2 cellular contexts compared by ENCODE assay signal in genomic region chr9:38019731-38020130, GRCh38.
TF ChIP-seq lines count a peak whose summit lies in the region.

No MANE protein-coding gene starts in this region.

TF ChIP-seq in A549, 52 proteins besides CTCF, POLR2A, EP300 and RAD21 (continued from another document):
- no peak for TF ChIP-seq REST (IDR thresholded peaks at IDR 0.05)
- TF ChIP-seq, protein P1, sequence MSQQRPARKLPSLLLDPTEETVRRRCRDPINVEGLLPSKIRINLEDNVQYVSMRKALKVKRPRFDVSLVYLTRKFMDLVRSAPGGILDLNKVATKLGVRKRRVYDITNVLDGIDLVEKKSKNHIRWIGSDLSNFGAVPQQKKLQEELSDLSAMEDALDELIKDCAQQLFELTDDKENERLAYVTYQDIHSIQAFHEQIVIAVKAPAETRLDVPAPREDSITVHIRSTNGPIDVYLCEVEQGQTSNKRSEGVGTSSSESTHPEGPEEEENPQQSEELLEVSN (IDR thresholded peaks at IDR 0.05; ENCODE audit: borderline replicate concordance, low read depth), result no peak
- no peak for TF ChIP-seq GATA3 (IDR thresholded peaks at IDR 0.05; ENCODE audit: borderline replicate concordance)
- no peak for TF ChIP-seq JUN (IDR thresholded peaks at IDR 0.05)
- TF ChIP-seq HDAC2 (IDR thresholded peaks at IDR 0.05), result no peak
- no peak for TF ChIP-seq KDM5A (IDR thresholded peaks at IDR 0.05)
- TF ChIP-seq, protein P2, sequence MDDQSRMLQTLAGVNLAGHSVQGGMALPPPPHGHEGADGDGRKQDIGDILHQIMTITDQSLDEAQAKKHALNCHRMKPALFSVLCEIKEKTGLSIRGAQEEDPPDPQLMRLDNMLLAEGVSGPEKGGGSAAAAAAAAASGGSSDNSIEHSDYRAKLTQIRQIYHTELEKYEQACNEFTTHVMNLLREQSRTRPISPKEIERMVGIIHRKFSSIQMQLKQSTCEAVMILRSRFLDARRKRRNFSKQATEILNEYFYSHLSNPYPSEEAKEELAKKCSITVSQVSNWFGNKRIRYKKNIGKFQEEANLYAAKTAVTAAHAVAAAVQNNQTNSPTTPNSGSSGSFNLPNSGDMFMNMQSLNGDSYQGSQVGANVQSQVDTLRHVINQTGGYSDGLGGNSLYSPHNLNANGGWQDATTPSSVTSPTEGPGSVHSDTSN (IDR thresholded peaks at IDR 0.05), result no peak
- no peak for TF ChIP-seq CHD2 (IDR thresholded peaks at IDR 0.05; ENCODE audit: low read length, partially characterized antibody)
- TF ChIP-seq HOXB5 (CRISPR knock-in tag; IDR thresholded peaks at IDR 0.05), result no peak
- TF ChIP-seq TP53 (CRISPR knock-in tag; IDR thresholded peaks at IDR 0.05), result no peak
- no peak for TF ChIP-seq SREBF2 (IDR thresholded peaks at IDR 0.05)
- TF ChIP-seq HMGXB4 (CRISPR knock-in tag; IDR thresholded peaks at IDR 0.05; ENCODE audit: borderline replicate concordance), result no peak
- no peak for TF ChIP-seq KDM1A (IDR thresholded peaks at IDR 0.05; ENCODE audit: low read depth)
- TF ChIP-seq RARB (CRISPR knock-in tag; IDR thresholded peaks at IDR 0.05), result no peak
- no peak for TF ChIP-seq RNF2 (IDR thresholded peaks at IDR 0.05; ENCODE audit: borderline replicate concordance, low read depth)
- no peak for TF ChIP-seq EHMT2 (IDR thresholded peaks at IDR 0.05; ENCODE audit: low read depth)

TF ChIP-seq in IMR-90, 13 proteins besides CTCF, POLR2A, EP300 and RAD21 (continued from another document):
- TF ChIP-seq, protein P3, sequence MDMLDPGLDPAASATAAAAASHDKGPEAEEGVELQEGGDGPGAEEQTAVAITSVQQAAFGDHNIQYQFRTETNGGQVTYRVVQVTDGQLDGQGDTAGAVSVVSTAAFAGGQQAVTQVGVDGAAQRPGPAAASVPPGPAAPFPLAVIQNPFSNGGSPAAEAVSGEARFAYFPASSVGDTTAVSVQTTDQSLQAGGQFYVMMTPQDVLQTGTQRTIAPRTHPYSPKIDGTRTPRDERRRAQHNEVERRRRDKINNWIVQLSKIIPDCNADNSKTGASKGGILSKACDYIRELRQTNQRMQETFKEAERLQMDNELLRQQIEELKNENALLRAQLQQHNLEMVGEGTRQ (IDR thresholded peaks at IDR 0.05; ENCODE audit: low read depth, low read length), result no peak
- TF ChIP-seq BHLHE40 (IDR thresholded peaks at IDR 0.05; ENCODE audit: low read depth, low read length), result no peak
